8 cellular contexts compared by ENCODE assay signal in genomic region chr22:39490135-39490798, GRCh38. TPM values are rescaled to one million over a fixed set of nuclear protein-coding genes. Genes with fewer than 3 reads are reported as not detected.
DNase-seq lines count a peak whose midpoint lies in the region; ATAC-seq, FAIRE-seq and TF ChIP-seq lines count a peak whose summit lies in the region.

No MANE protein-coding gene starts in this region.

- no peaks in the 10 kb centered on the region for H3K9me3 Mint-ChIP-seq in WTC11

- peak overlapping the region in 1 of 2 donors; percentile 11 for H3K4me3 ChIP-seq in kidney (ENCODE audit: low read length in 2 of 2)

- intact Hi-C loops in kidney (cut with DNase I) = no loop called here

- ATAC-seq in HG02870 (IDR thresholded peaks at IDR 0.05; ENCODE audit: unreplicated experiment) (peak; percentile 89), WTC11 (peak; percentile 96), HG03469 (IDR thresholded peaks at IDR 0.05; ENCODE audit: unreplicated experiment) (no peak)

- H3K27ac ChIP-seq in kidney (ENCODE audit: low read depth in 2 of 2, low read length in 2 of 2) = no peak overlapping the region

- no peak overlapping the region for H3K9ac ChIP-seq in kidney (ENCODE audit: low read length in 2 of 2)

- peak overlapping the region; percentile 38 for H3K4me3 Mint-ChIP-seq in WTC11

- H3K4me1 Mint-ChIP-seq in WTC11 = peaks cover 8% of the 10 kb centered on the region

- TF ChIP-seq CTCF in WTC11 (IDR thresholded peaks at IDR 0.05) (no peak), kidney (IDR thresholded peaks at IDR 0.05; ENCODE audit: borderline replicate concordance, extremely low read depth, insufficient read depth) (no peak)

- H3K27ac Mint-ChIP-seq in WTC11 = no peak overlapping the region

- no peak for FAIRE-seq in kidney (lab: Jason Lieb, UNC)

- H3K9me3 ChIP-seq in kidney (ENCODE audit: control insufficient read depth in 1 of 2, low read length in 2 of 2) = no peaks in the 10 kb centered on the region

- DNase-seq in ELF-1 (ENCODE audit: low read depth, low spot score) = peak; percentile 82
- peak; percentile 78 for DNase-seq in NCI-H2227 (lab: John Stamatoyannopoulos, UW; ENCODE audit: unreplicated experiment)
- DNase-seq in WTC11 (ENCODE audit: low spot score) = peak; percentile 84
- DNase-seq in T47D (ENCODE audit: low read depth in 1 of 2, low spot score in 1 of 2) = peak; percentile 85 to 97
- DNase-seq in kidney = peak; percentile 91
- DNase-seq in stimulated activated CD4-positive, alpha-beta T cell treated with anti-CD3 and anti-CD28 coated beads, Interleukin-4, amount 100 ng/mL, for 24 hours = peak; percentile 86

- H3K4me1 ChIP-seq in kidney (ENCODE audit: control insufficient read depth in 1 of 2, insufficient read depth in 1 of 2, low read depth in 1 of 2, low read length in 2 of 2) = peaks cover 2 to 4% of the 10 kb centered on the region in 2 donors

- no peaks in the 10 kb centered on the region for H3K36me3 Mint-ChIP-seq in WTC11

- H3K36me3 ChIP-seq in kidney (ENCODE audit: control insufficient read depth in 1 of 2, insufficient read depth in 2 of 2, low read length in 2 of 2) = no peaks in the 10 kb centered on the region

- H3K27me3 Mint-ChIP-seq in WTC11 (ENCODE audit: low read depth) = peaks cover 17% of the 10 kb centered on the region

- POLR2A ChIA-PET in WTC11 (lab: Charles Lee) = interaction anchor here (1.9 kb wide), 1 partner anchor 30 kb away, joined by 7 read pairs; the partner anchor contains the start of gene ATF4

- CTCF ChIA-PET in WTC11 (lab: Charles Lee) = interaction anchor here (0.8 to 2.2 kb wide), 12 partner anchors 9 to 91 kb away, joined by 3 to 15 read pairs (median 4); partner anchors contain the start of genes ATF4, MIEF1 and TAB1

- in situ Hi-C loops in T47D (cut with HindIII; ENCODE audit: low pct_unique_long_range_greater_than_20kb, low sequenced_read_pairs) = no loop called here

TF ChIP-seq in WTC11, 78 proteins besides CTCF, POLR2A, EP300 and RAD21:
- TF ChIP-seq GTF2I (CRISPR knock-in tag; conservative IDR thresholded peaks at IDR 0.05) = no peak
- TF ChIP-seq ATF2 (CRISPR knock-in tag; IDR thresholded peaks at IDR 0.05; ENCODE audit: borderline replicate concordance, low read depth) = no peak
- no peak for TF ChIP-seq ZNF512 (CRISPR knock-in tag; IDR thresholded peaks at IDR 0.05; ENCODE audit: borderline replicate concordance)
- no peak for TF ChIP-seq CREB1 (CRISPR knock-in tag; IDR thresholded peaks at IDR 0.05)
- TF ChIP-seq ATF1 (CRISPR knock-in tag; IDR thresholded peaks at IDR 0.05) = no peak
- TF ChIP-seq FOXK1 (CRISPR knock-in tag; IDR thresholded peaks at IDR 0.05) = peak; percentile 17; the same call in 1 of the 2 replicates
- no peak for TF ChIP-seq NR1H2 (CRISPR knock-in tag; IDR thresholded peaks at IDR 0.05)
- 0 out of 2 replicates have a peak, but pooled peaks have one; percentile 58 for TF ChIP-seq MAX (CRISPR knock-in tag; IDR thresholded peaks at IDR 0.05)
- TF ChIP-seq SP1 (CRISPR knock-in tag; conservative IDR thresholded peaks at IDR 0.05) = peak; percentile 50; the same call in 1 of the 2 replicates
- TF ChIP-seq NFYB (CRISPR knock-in tag; conservative IDR thresholded peaks at IDR 0.05; ENCODE audit: low read depth) = peak; percentile 76
- peak; percentile 98 for TF ChIP-seq USF2 (CRISPR knock-in tag; IDR thresholded peaks at IDR 0.05)
- peak; percentile 98 for TF ChIP-seq USF1 (CRISPR knock-in tag; IDR thresholded peaks at IDR 0.05)
- no peak for TF ChIP-seq ZBTB43 (CRISPR knock-in tag; IDR thresholded peaks at IDR 0.05)

RNA-seq across cellular contexts. Expression of gene MIEF1, which starts 11.8 kb away (rescaled TPM):
- 31.5 to 38.7 TPM (median 31.9 TPM) in 3 replicates for total RNA-seq in WTC11 (2021)
- total RNA-seq in kidney = 27.9 TPM
- 13.0 TPM for polyA plus RNA-seq in kidney (ENCODE audit: insufficient read depth, low read depth, low replicate concordance)

RNA-seq across cellular contexts. Expression of gene ATF4, which starts 30.1 kb away (rescaled TPM):
- total RNA-seq in WTC11 (2021) (361 to 460 TPM (median 371 TPM) in 3 replicates), kidney (261 TPM)
- polyA plus RNA-seq in kidney (ENCODE audit: insufficient read depth, low read depth, low replicate concordance) = 293 TPM

RNA-seq across cellular contexts. Expression of gene MGAT3, which starts 33.5 kb away (rescaled TPM):
- 10.3 to 11.4 TPM (median 11.4 TPM) in 3 replicates for total RNA-seq in WTC11 (2021)
- 5.4 TPM for total RNA-seq in kidney
- 2.7 TPM for polyA plus RNA-seq in kidney (ENCODE audit: insufficient read depth, low read depth, low replicate concordance)

RNA-seq across cellular contexts. Expression of gene RPS19BP1, which starts 42.3 kb away (rescaled TPM):
- total RNA-seq in WTC11 (2021) = 88.9 to 102 TPM (median 89.0 TPM) in 3 replicates
- total RNA-seq in kidney = 51.8 TPM
- polyA plus RNA-seq in kidney (ENCODE audit: insufficient read depth, low read depth, low replicate concordance) = 180 TPM
